In genomic region chr12:71755146-71755892, GRCh38 we compare ENCODE assay signal across 8 cellular contexts. TPM values are rescaled to one million over a fixed set of nuclear protein-coding genes. Genes with fewer than 3 reads are reported as not detected.
DNase-seq lines count a peak whose midpoint lies in the region; TF ChIP-seq lines count a peak whose summit lies in the region.

No MANE protein-coding gene starts in this region.

- H3K4me1 ChIP-seq in mucosa of stomach (ENCODE audit: control insufficient read depth, insufficient read depth, low read length), result peaks cover 6% of the 10 kb centered on the region

- H3K9ac ChIP-seq in mucosa of stomach (ENCODE audit: low read length), result peak overlapping the region; percentile 87

- H3K36me3 Mint-ChIP-seq in endothelial cell (ENCODE audit: low read depth, unreplicated experiment), result peaks cover 4% of the 10 kb centered on the region

- H3K36me3 ChIP-seq in MG63, result peaks cover 35% of the 10 kb centered on the region
- H3K36me3 ChIP-seq in mucosa of stomach (ENCODE audit: control insufficient read depth, insufficient read depth, low read length), result no peaks in the 10 kb centered on the region

- H3K4me3 Mint-ChIP-seq in endothelial cell (ENCODE audit: unreplicated experiment), result peak overlapping the region; percentile 96

- TF ChIP-seq CTCF in GM12875 (IDR thresholded peaks at IDR 0.05; ENCODE audit: borderline replicate concordance, insufficient read depth, low read depth, low read length) (no peak), endothelial cell (IDR thresholded peaks at IDR 0.05; ENCODE audit: unreplicated experiment) (no peak)

- H3K27me3 ChIP-seq in MG63, result no peaks in the 10 kb centered on the region
- no peaks in the 10 kb centered on the region for H3K27me3 ChIP-seq in mucosa of stomach (ENCODE audit: control insufficient read depth, insufficient read depth, low read length)

- H3K9me3 ChIP-seq in MG63 (peaks cover 11% of the 10 kb centered on the region), mucosa of stomach (ENCODE audit: control insufficient read depth, low read length) (no peaks in the 10 kb centered on the region)

- H3K4me3 ChIP-seq in GM12875 (ENCODE audit: low read depth, low read length) (peak overlapping the region; percentile 92), MG63 (peak overlapping the region; percentile 87), mucosa of stomach (ENCODE audit: low read length) (peak overlapping the region; percentile 65)

- DNase-seq in HCEC 1CT (peak; percentile 67), MG63 (no peak), endothelial cell (ENCODE audit: low spot score) (peak; percentile 7), NCI-H1930 (lab: John Stamatoyannopoulos, UW) (no peak)
- peak; percentile 85 for DNase-seq in activated CD8-positive, alpha-beta memory T cell treated with anti-CD3 and anti-CD28 coated beads for 24 hours
- peak; percentile 66 for DNase-seq in stimulated activated CD8-positive, alpha-beta memory T cell treated with anti-CD3 and anti-CD28 coated beads, Interleukin-4, amount 100 ng/mL, for 48 hours

- H3K9me3 Mint-ChIP-seq in endothelial cell (ENCODE audit: unreplicated experiment), result no peaks in the 10 kb centered on the region

- peaks cover 7% of the 10 kb centered on the region for H3K27me3 Mint-ChIP-seq in endothelial cell (ENCODE audit: unreplicated experiment)

- H3K27ac Mint-ChIP-seq in endothelial cell (ENCODE audit: unreplicated experiment), result peak overlapping the region; percentile 85

- H3K4me1 Mint-ChIP-seq in endothelial cell (ENCODE audit: unreplicated experiment), result peaks cover 25% of the 10 kb centered on the region

RNA-seq across cellular contexts. Expression of gene RAB21, which starts 0.7 kb away (rescaled TPM):
- total RNA-seq in MG63 (2014; rRNA removed; shearing (Covaris generic); ENCODE audit: low replicate concordance), result 36.7 and 77.8 TPM in 2 replicates
- total RNA-seq in endothelial cell (ENCODE audit: unreplicated experiment), result 53.7 TPM

Comparison
In these comparisons a context has a peak if more than half of its experiments do, and no peak if none do; other contexts are left out.
1. DNase-seq: peak in HCEC 1CT (single experiment), activated CD8-positive, alpha-beta memory T cell treated with anti-CD3 and anti-CD28 coated beads for 24 hours (single experiment), endothelial cell (single experiment) and stimulated activated CD8-positive, alpha-beta memory T cell treated with anti-CD3 and anti-CD28 coated beads, Interleukin-4, amount 100 ng/mL, for 48 hours (single experiment); none in MG63 (single experiment) and NCI-H1930 (0 of 2).
2. Peak in every context shown above with its lines, with median percentiles within 50 percentile points of each other: H3K4me3 ChIP-seq.